8 cellular contexts compared by ENCODE assay signal in genomic region chr7:74083928-74084721, GRCh38. TPM values are rescaled to one million over a fixed set of nuclear protein-coding genes. Genes with fewer than 3 reads are reported as not detected.
DNase-seq lines count a peak whose midpoint lies in the region; ATAC-seq, FAIRE-seq and TF ChIP-seq lines count a peak whose summit lies in the region.

No MANE protein-coding gene starts in this region.

- peak overlapping the region; percentile 99 for H3K4me2 ChIP-seq in A549

- peak overlapping the region; percentile 83 for H3K4me3 Mint-ChIP-seq in activated naive CD4-positive, alpha-beta T cell treated with anti-CD3 and anti-CD28 coated beads, Interleukin-2, amount 50 U/mL, for 24 hours

- peak overlapping the region; percentile 97 to 99 for H3K27ac ChIP-seq in A549

- intact Hi-C loops in left ventricle myocardium superior (cut with micrococcal nuclease) = no loop called here

- no peak for TF ChIP-seq EP300 in A549 (IDR thresholded peaks at IDR 0.05)

- no peak for TF ChIP-seq POLR2A in A549 (IDR thresholded peaks at IDR 0.05; ENCODE audit: low read length)

- H3K4me1 Mint-ChIP-seq in activated naive CD4-positive, alpha-beta T cell treated with anti-CD3 and anti-CD28 coated beads, Interleukin-2, amount 50 U/mL, for 24 hours = peaks cover 9% of the 10 kb centered on the region

- H3K36me3 Mint-ChIP-seq in activated naive CD4-positive, alpha-beta T cell treated with anti-CD3 and anti-CD28 coated beads, Interleukin-2, amount 50 U/mL, for 24 hours = no peaks in the 10 kb centered on the region

- 3% methylated on average over 12 of the region's 61 CpGs for WGBS in A549 (ENCODE audit: missing lambda C conversion rate)

- no peaks in the 10 kb centered on the region for H3K27me3 Mint-ChIP-seq in activated naive CD4-positive, alpha-beta T cell treated with anti-CD3 and anti-CD28 coated beads, Interleukin-2, amount 50 U/mL, for 24 hours

- no peak for TF ChIP-seq CTCF in A549 (IDR thresholded peaks at IDR 0.05)

- H3K9me3 Mint-ChIP-seq in activated naive CD4-positive, alpha-beta T cell treated with anti-CD3 and anti-CD28 coated beads, Interleukin-2, amount 50 U/mL, for 24 hours = no peaks in the 10 kb centered on the region

- ATAC-seq in A549 = peak; percentile 68 to 81
- peak; percentile 61 for ATAC-seq in GM18511 (IDR thresholded peaks at IDR 0.05; ENCODE audit: unreplicated experiment)
- peak; percentile 41 for ATAC-seq in HG03025 (IDR thresholded peaks at IDR 0.05; ENCODE audit: low FRiP score, unreplicated experiment)
- ATAC-seq in left ventricle myocardium superior = peak; percentile 38

- H3K27ac Mint-ChIP-seq in activated naive CD4-positive, alpha-beta T cell treated with anti-CD3 and anti-CD28 coated beads, Interleukin-2, amount 50 U/mL, for 24 hours = peak overlapping the region; percentile 79

- DNase-seq in A549 (ENCODE audit: low read depth in 1 of 2, low spot score in 1 of 2) (peak; percentile 58 to 61), NCI-H526 (lab: John Stamatoyannopoulos, UW) (peak; percentile 5 to 81), left ventricle myocardium superior (peak; percentile 61), retina (peak; percentile 67), mucosa of gallbladder (ENCODE audit: low spot score) (no peak)

- POLR2A ChIA-PET in A549 (lab: Yijun Ruan, JAX) = interaction anchor here (1.5 kb wide), 1 partner anchor 90 kb away, joined by 8 read pairs; the partner anchor contains the start of gene EIF4H

- TF ChIP-seq RAD21 in A549 (conservative IDR thresholded peaks at IDR 0.05 in 1 of 2, IDR thresholded peaks at IDR 0.05 in 1 of 2) = no peak

- H3K4me3 ChIP-seq in A549 = peak overlapping the region; percentile 85

- no peaks in the 10 kb centered on the region for H3K9me3 ChIP-seq in A549

- CTCF ChIA-PET in A549 (lab: Yijun Ruan, JAX) = interaction anchor here (1.0 to 2.3 kb wide), 7 partner anchors 10 to 317 kb away, joined by 3 to 9 read pairs (median 3); no protein-coding TSS in a partner anchor

- peaks cover 24% of the 10 kb centered on the region for H3K4me1 ChIP-seq in A549

- no peak for FAIRE-seq in A549 (lab: Jason Lieb, UNC)

TF ChIP-seq in A549, 52 proteins besides CTCF, POLR2A, EP300 and RAD21:
- TF ChIP-seq NPAS2 (CRISPR knock-in tag; IDR thresholded peaks at IDR 0.05; ENCODE audit: borderline replicate concordance) (no peak), NFE2L2 (conservative IDR thresholded peaks at IDR 0.05; ENCODE audit: low read length) (no peak), BHLHE40 (IDR thresholded peaks at IDR 0.05; ENCODE audit: low read depth, low read length) (no peak), NR3C1 (IDR thresholded peaks at IDR 0.05) (no peak), JUNB (IDR thresholded peaks at IDR 0.05) (0 out of 2 replicates have a peak, but pooled peaks have one; percentile 20), HOXA7 (CRISPR knock-in tag; IDR thresholded peaks at IDR 0.05) (no peak), CHD4 (IDR thresholded peaks at IDR 0.05; ENCODE audit: borderline replicate concordance) (no peak), EHF (CRISPR knock-in tag; IDR thresholded peaks at IDR 0.05) (0 out of 2 replicates have a peak, but pooled peaks have one; percentile 33), MAX (IDR thresholded peaks at IDR 0.05) (peak; percentile 43), FOSL2 (IDR thresholded peaks at IDR 0.05) (0 out of 2 replicates have a peak, but pooled peaks have one; percentile 23), FOSL2 (CRISPR knock-in tag; IDR thresholded peaks at IDR 0.05) (peak; percentile 86), USF2 (IDR thresholded peaks at IDR 0.05) (no peak), ZFP36 (IDR thresholded peaks at IDR 0.05; ENCODE audit: borderline replicate concordance, partially characterized antibody) (no peak)

RNA-seq across cellular contexts. Expression of gene LIMK1, which starts 0.5 kb away (rescaled TPM):
- 17.6 and 25.3 TPM in 2 replicates for polyA plus RNA-seq in A549 (2011; rRNA removed)
- 34.8 and 39.1 TPM in 2 replicates for polyA plus RNA-seq in A549 (2012; cell fraction: cytosol; rRNA removed)
- 63.4 and 82.0 TPM in 2 replicates for polyA plus RNA-seq in A549 (2012; cell fraction: nucleus; rRNA removed)
- polyA plus RNA-seq in A549 (2017; fragmentation: RNase III; extraction: RNeasy Plus Mini Kit Qiagen cat#74134 plus additional on column Dnase treatment) = 28.9 to 31.8 TPM (median 28.9 TPM) in 3 replicates
- 42.1 and 48.2 TPM in 2 replicates for polyA minus RNA-seq in A549 (2011; rRNA and poly(A)+ RNA removed)
- total RNA-seq in left ventricle myocardium superior = 9.4 TPM
- total RNA-seq in mucosa of gallbladder = 26.9 TPM

RNA-seq across cellular contexts. Expression of gene ELN, which starts 56.2 kb away (rescaled TPM):
- polyA plus RNA-seq in A549 (2011; rRNA removed) (0.08 and 0.16 TPM in 2 replicates), A549 (2017; fragmentation: RNase III; extraction: RNeasy Plus Mini Kit Qiagen cat#74134 plus additional on column Dnase treatment) (0.09 to 0.16 TPM (median 0.12 TPM) in 3 replicates)
- 0.14 and 0.15 TPM in 2 replicates for polyA plus RNA-seq in A549 (2012; cell fraction: cytosol; rRNA removed)
- polyA plus RNA-seq in A549 (2012; cell fraction: nucleus; rRNA removed) = 0.11 and 0.26 TPM in 2 replicates
- 0.15 TPM in 1 of 2 replicates, not detected in the other for polyA minus RNA-seq in A549 (2011; rRNA and poly(A)+ RNA removed)
- total RNA-seq in left ventricle myocardium superior (29.0 TPM), mucosa of gallbladder (70.3 TPM)
